Comparison of ENCODE assay signal across 22 cellular contexts in genomic region chr6:113767985-113768384, GRCh38.
DNase-seq lines count a peak whose midpoint lies in the region; ATAC-seq, FAIRE-seq and TF ChIP-seq lines count a peak whose summit lies in the region.
"Had no signal": no experiment of that assay in that cellular context is flagged by ENCODE, and none has a peak within 500 bp of the region (broad histone marks: within the 10 kb centered on the region; RNA-seq: fewer than 3 reads in every experiment).

No MANE protein-coding gene starts in this region.

- 0 out of 3 replicates have a peak, but pooled peaks have one; percentile 14 for ATAC-seq in GM12878
- ATAC-seq in naive B cell (ENCODE audit: low read depth in 2 of 2), result peak; percentile 67 to 75
- ATAC-seq in HG02840 (IDR thresholded peaks at IDR 0.05; ENCODE audit: low FRiP score, unreplicated experiment), result no peak
- ATAC-seq: CD8-positive, alpha-beta T cell had no signal

- H3K79me2 ChIP-seq in OCI-LY3 (ENCODE audit: low read length), result no peaks in the 10 kb centered on the region
- H3K79me2 ChIP-seq in GM12878 (ENCODE audit: control insufficient read depth, insufficient read depth, low read length), result no peaks in the 10 kb centered on the region

- H3K36me3 Mint-ChIP-seq in naive B cell, result no peaks in the 10 kb centered on the region
- H3K36me3 Mint-ChIP-seq: CD8-positive, alpha-beta T cell had no signal

- RAD21 ChIA-PET in GM12878 (lab: Charles Lee; ENCODE audit: unreplicated experiment), result no interaction called here

- no peak for FAIRE-seq in GM12878 (lab: Jason Lieb, UNC)
- FAIRE-seq: A204.1, D721Med, GM12892, GM18507 had no signal

- H3K9ac ChIP-seq in OCI-LY3 (ENCODE audit: low read length), result no peak overlapping the region
- no peak overlapping the region for H3K9ac ChIP-seq in GM12878 (ENCODE audit: control insufficient read depth, insufficient read depth, low read length)
- H3K9ac ChIP-seq: BLaER1 treated with 17β-estradiol and CSF1 and Interleukin-3, amounts not matched to agents 10 nM and 100 nM had no signal

- no peak overlapping the region for H3K4me3 ChIP-seq in OCI-LY3 (ENCODE audit: low read length)
- H3K4me3 ChIP-seq in GM12878, result no peak overlapping the region
- H3K4me3 ChIP-seq in left ventricle myocardium inferior, result no peak overlapping the region
- H3K4me3 ChIP-seq: BLaER1 treated with 17β-estradiol and CSF1 and Interleukin-3, amounts not matched to agents 10 nM and 100 nM had no signal

- SMC1A ChIA-PET in GM12878 (lab: Charles Lee; ENCODE audit: uncharacterized antibody, unreplicated experiment), result interaction anchor here (1.8 kb wide), 1 partner anchor 37 kb away, joined by 5 read pairs; no protein-coding TSS in a partner anchor

- no peak overlapping the region for H3K4me3 Mint-ChIP-seq in naive B cell
- H3K4me3 Mint-ChIP-seq: CD4-positive, alpha-beta T cell; CD8-positive, alpha-beta T cell had no signal

- no peaks in the 10 kb centered on the region for H3K27me3 ChIP-seq in OCI-LY3 (ENCODE audit: low read depth, low read length)
- no peaks in the 10 kb centered on the region for H3K27me3 ChIP-seq in GM12878 (replicated peaks in 1 of 2; ENCODE audit: control insufficient read depth in 2 of 2, insufficient read depth in 2 of 2, low read length in 1 of 2)
- no peaks in the 10 kb centered on the region for H3K27me3 ChIP-seq in left ventricle myocardium inferior (ENCODE audit: low read depth)
- H3K27me3 ChIP-seq: BLaER1 treated with 17β-estradiol and CSF1 and Interleukin-3, amounts not matched to agents 10 nM and 100 nM had no signal

- POLR2A ChIA-PET in GM12878 (lab: Charles Lee), result no interaction called here

- 0 out of 2 replicates have a peak, but pooled peaks have one; percentile 4 for TF ChIP-seq CTCF in OCI-LY3 (IDR thresholded peaks at IDR 0.05; ENCODE audit: low read depth, low read length)
- no peak for TF ChIP-seq CTCF in GM12878 (IDR thresholded peaks at IDR 0.05 in 2 of 3, conservative IDR thresholded peaks at IDR 0.05 in 1 of 3; ENCODE audit: control insufficient read depth in 2 of 3, extremely low read depth in 1 of 3, insufficient read depth in 1 of 3, low read depth in 3 of 3, low read length in 3 of 3)
- TF ChIP-seq CTCF in left ventricle myocardium inferior (IDR thresholded peaks at IDR 0.05; ENCODE audit: borderline replicate concordance), result no peak

- peaks cover 0 to 10% (median 3%) of the 10 kb centered on the region in 3 donors for H3K4me1 Mint-ChIP-seq in naive B cell

- no peak overlapping the region for H2AFZ ChIP-seq in OCI-LY3 (ENCODE audit: low read depth, low read length)
- H2AFZ ChIP-seq in GM12878 (ENCODE audit: control insufficient read depth, low read depth, low read length), result no peak overlapping the region

- H3K27me3 Mint-ChIP-seq in naive B cell, result no peaks in the 10 kb centered on the region
- H3K27me3 Mint-ChIP-seq: CD4-positive, alpha-beta T cell had no signal

- H3K4me1 ChIP-seq in OCI-LY3 (ENCODE audit: low read length), result peaks cover 11% of the 10 kb centered on the region
- peaks cover 7% of the 10 kb centered on the region for H3K4me1 ChIP-seq in GM12878 (ENCODE audit: control insufficient read depth, insufficient read depth, low read length)
- peaks cover 8% of the 10 kb centered on the region for H3K4me1 ChIP-seq in left ventricle myocardium inferior

- H4K20me1 ChIP-seq in OCI-LY3 (ENCODE audit: insufficient read depth, low read length) (no peaks in the 10 kb centered on the region), GM12878 (ENCODE audit: control insufficient read depth, insufficient read depth) (no peaks in the 10 kb centered on the region)
- H4K20me1 ChIP-seq: BLaER1 treated with 17β-estradiol and CSF1 and Interleukin-3, amounts not matched to agents 10 nM and 100 nM had no signal

- intact Hi-C loops in GM12878 (cut with micrococcal nuclease; ENCODE audit: unreplicated experiment), result no loop called here
- intact Hi-C loops in left ventricle myocardium inferior (cut with micrococcal nuclease), result no loop called here

- H3K4me2 ChIP-seq in OCI-LY3 (ENCODE audit: low read length) (no peak overlapping the region), GM12878 (ENCODE audit: control insufficient read depth, insufficient read depth) (no peak overlapping the region)
- H3K4me2 ChIP-seq: BLaER1 treated with 17β-estradiol and CSF1 and Interleukin-3, amounts not matched to agents 10 nM and 100 nM had no signal

- CTCF ChIA-PET in GM12878 (lab: Yijun Ruan, JAX), result interaction anchor here (1.0 to 1.3 kb wide), 2 partner anchors 10 to 13 kb away, joined by 3 to 5 read pairs; no protein-coding TSS in a partner anchor

- no TSS peak for BruUV-seq in GM12878 (replicated peaks; lab: Mats Ljungman, UMichigan)

- 95% methylated on average over 3 of the region's 3 CpGs for WGBS in GM12878 (ENCODE audit: insufficient coverage, insufficient replicate concordance, low lambda C conversion rate, missing lambda C conversion rate)

- H3K27ac Mint-ChIP-seq in naive B cell, result peak overlapping the region in 2 of 6 donors; percentile 49 to 80
- H3K27ac Mint-ChIP-seq: CD4-positive, alpha-beta T cell; CD8-positive, alpha-beta T cell had no signal

- no peak for TF ChIP-seq RAD21 in GM12878 (IDR thresholded peaks at IDR 0.05; ENCODE audit: insufficient read depth, low read depth, low read length)

- H3K27ac ChIP-seq in OCI-LY3 (ENCODE audit: low read length) (no peak overlapping the region), GM12878 (ENCODE audit: control insufficient read depth, insufficient read depth) (no peak overlapping the region), left ventricle myocardium inferior (replicated peaks) (no peak overlapping the region)
- H3K27ac ChIP-seq: BLaER1 treated with 17β-estradiol and CSF1 and Interleukin-3, amounts not matched to agents 10 nM and 100 nM; C4-2B had no signal

- H3K9me3 Mint-ChIP-seq in naive B cell, result no peaks in the 10 kb centered on the region
- H3K9me3 Mint-ChIP-seq: CD4-positive, alpha-beta T cell; CD8-positive, alpha-beta T cell had no signal

- no peak for TF ChIP-seq POLR2A in GM12878 (IDR thresholded peaks at IDR 0.05; ENCODE audit: low read depth, low read length)

- no peak for DNase-seq in GM12878 (ENCODE audit: low read depth, low spot score)
- no peak for DNase-seq in naive B cell
- DNase-seq in NCI-H1436 (lab: John Stamatoyannopoulos, UW), result no peak
- DNase-seq in left ventricle myocardium inferior, result no peak
- DNase-seq: 8988T; ACHN; Caco-2; Calu3; CD4-positive, alpha-beta T cell; CD8-positive, alpha-beta T cell; DMS79; DND-41; EL; GDM1 had no signal

- H3K9me3 ChIP-seq in OCI-LY3 (ENCODE audit: insufficient read depth, low read length) (no peaks in the 10 kb centered on the region), GM12878 (replicated peaks; ENCODE audit: control insufficient read depth, insufficient read depth, low read length) (no peaks in the 10 kb centered on the region), left ventricle myocardium inferior (replicated peaks) (no peaks in the 10 kb centered on the region)
- H3K9me3 ChIP-seq: BLaER1 treated with 17β-estradiol and CSF1 and Interleukin-3, amounts not matched to agents 10 nM and 100 nM; Caco-2 had no signal

- TF ChIP-seq EP300 in GM12878 (IDR thresholded peaks at IDR 0.05; ENCODE audit: borderline replicate concordance in 1 of 2, control insufficient read depth in 1 of 2, low read depth in 2 of 2, low read length in 2 of 2), result no peak

- H3K36me3 ChIP-seq in OCI-LY3 (replicated peaks; ENCODE audit: low read depth, low read length), result no peaks in the 10 kb centered on the region
- no peaks in the 10 kb centered on the region for H3K36me3 ChIP-seq in GM12878 (ENCODE audit: control insufficient read depth in 2 of 2, insufficient read depth in 2 of 2, low read length in 1 of 2)
- H3K36me3 ChIP-seq in left ventricle myocardium inferior, result no peaks in the 10 kb centered on the region
- H3K36me3 ChIP-seq: BLaER1 treated with 17β-estradiol and CSF1 and Interleukin-3, amounts not matched to agents 10 nM and 100 nM had no signal

- in situ Hi-C loops in GM12878 (cut with MboI), result no loop called here

TF ChIP-seq in GM12878, 131 proteins besides CTCF, POLR2A, EP300 and RAD21:
- no peak for TF ChIP-seq HSF1 (IDR thresholded peaks at IDR 0.05; ENCODE audit: low read depth, low read length)
- TF ChIP-seq BHLHE40 (IDR thresholded peaks at IDR 0.05; ENCODE audit: borderline replicate concordance in 1 of 2, low read depth in 2 of 2, low read length in 1 of 2), result no peak
- no peak for TF ChIP-seq TCF7 (IDR thresholded peaks at IDR 0.05; ENCODE audit: borderline replicate concordance)
- TF ChIP-seq SMC3 (IDR thresholded peaks at IDR 0.05; ENCODE audit: borderline replicate concordance, low read length), result no peak
- TF ChIP-seq ZNF622 (IDR thresholded peaks at IDR 0.05), result no peak
